Comparison of ENCODE assay signal across 8 cellular contexts in the genomic region with DNA sequence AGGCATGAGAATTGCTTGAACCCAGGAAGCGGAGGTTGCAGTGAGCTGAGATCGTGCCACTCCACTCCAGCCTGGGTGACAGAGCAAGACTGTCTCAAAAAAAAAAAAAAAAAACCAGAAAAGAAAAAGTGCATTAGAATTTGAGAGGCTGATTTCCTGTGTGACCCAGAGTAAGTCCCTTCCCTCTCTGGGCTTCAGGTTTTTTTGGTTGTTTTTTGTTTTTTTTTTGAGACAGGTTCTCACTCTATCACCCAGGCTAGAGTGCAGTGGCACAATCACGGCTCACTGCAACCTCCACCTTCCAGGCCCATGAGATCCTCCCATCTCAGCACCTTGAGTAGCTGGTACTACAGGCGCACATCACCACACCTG. TPM values are rescaled to one million over a fixed set of nuclear protein-coding genes. Genes with fewer than 3 reads are reported as not detected.
DNase-seq lines count a peak whose midpoint lies in the region; ATAC-seq, FAIRE-seq and TF ChIP-seq lines count a peak whose summit lies in the region.
"Not testable (repeated sequence)": the region's sequence is repeated elsewhere in the genome, so short reads cannot be mapped to it uniquely, and the experiment has no call there.

No MANE protein-coding gene starts in this region.

- WGBS in K562 (ENCODE audit: insufficient coverage, low coverage, missing lambda C conversion rate), result 88% methylated on average over 4 of the region's 4 CpGs
- WGBS in esophagus, 2 donors, result 92 to 93% methylated on average over 4 of the region's 4 CpGs

- H3K27ac ChIP-seq in HCT116 (ENCODE audit: low read depth, low read length) (peak overlapping the region; percentile 91), RWPE1 (peak overlapping the region; percentile 99), esophagus (ENCODE audit: low read depth in 2 of 2, low read length in 1 of 2) (peak overlapping the region; percentile 75 to 99), left ventricle myocardium inferior (replicated peaks) (peak overlapping the region; percentile 89), uterus (peak overlapping the region; percentile 81 to 98)
- not testable (repeated sequence) for H3K27ac ChIP-seq in K562 (ENCODE audit: extremely low read depth, low read depth, low read length)

- in situ Hi-C loops in K562 (cut with MboI), result not testable (repeated sequence)

- H3K9me1 ChIP-seq in K562 (ENCODE audit: control insufficient read depth, insufficient read depth, low read length), result not testable (repeated sequence)

- not testable (repeated sequence) for H3K9me3 ChIP-seq in HCT116 (ENCODE audit: control insufficient read depth in 1 of 2, insufficient read depth in 1 of 2, low read depth in 1 of 2, low read length in 2 of 2); K562 (replicated peaks; ENCODE audit: control insufficient read depth, insufficient read depth, low read depth, low read length); esophagus (ENCODE audit: control insufficient read depth in 2 of 2, insufficient read depth in 1 of 2, low read depth in 1 of 2, low read length in 1 of 2); left ventricle myocardium inferior (replicated peaks); skeletal muscle satellite cell (replicated peaks; ENCODE audit: low read length); uterus

- not testable (repeated sequence) for TF ChIP-seq POLR2A in HCT116 (IDR thresholded peaks at IDR 0.05; ENCODE audit: borderline replicate concordance, extremely low read depth, insufficient read depth, insufficient read length); K562 (conservative IDR thresholded peaks at IDR 0.05); uterus (IDR thresholded peaks at IDR 0.05)

- peaks cover 70 to 78% of the 10 kb centered on the region in 2 experiments for H3K4me1 ChIP-seq in HCT116 (ENCODE audit: control insufficient read depth in 1 of 2, insufficient read depth in 2 of 2, low read length in 2 of 2)
- peaks cover 49 to 64% of the 10 kb centered on the region in 2 experiments for H3K4me1 ChIP-seq in K562 (replicated peaks in 1 of 2; ENCODE audit: control insufficient read depth in 2 of 2, insufficient read depth in 2 of 2, low read length in 2 of 2)
- peaks cover 14 to 45% of the 10 kb centered on the region in 2 donors for H3K4me1 ChIP-seq in esophagus (ENCODE audit: control insufficient read depth in 2 of 2, insufficient read depth in 2 of 2, low read length in 1 of 2)
- H3K4me1 ChIP-seq in left ventricle myocardium inferior, result peaks cover 85% of the 10 kb centered on the region
- H3K4me1 ChIP-seq in skeletal muscle satellite cell (ENCODE audit: control insufficient read depth, insufficient read depth, low read length), result peaks cover 75% of the 10 kb centered on the region
- peaks cover 18 to 37% of the 10 kb centered on the region in 2 donors for H3K4me1 ChIP-seq in uterus

- not testable (repeated sequence) for ATAC-seq in HCT116, K562

- not testable (repeated sequence) for H3K36me3 ChIP-seq in HCT116 (ENCODE audit: control insufficient read depth in 1 of 2, insufficient read depth in 2 of 2, low read length in 2 of 2); uterus
- H3K36me3 ChIP-seq in K562 (ENCODE audit: control insufficient read depth, insufficient read depth, low read length), result peaks cover 51% of the 10 kb centered on the region; the same call in 2 of the 3 replicates
- peaks cover 4 to 12% of the 10 kb centered on the region in 2 donors for H3K36me3 ChIP-seq in esophagus (ENCODE audit: control insufficient read depth in 2 of 2, insufficient read depth in 2 of 2, low read length in 1 of 2)
- peaks cover 18% of the 10 kb centered on the region for H3K36me3 ChIP-seq in left ventricle myocardium inferior
- peaks cover 20% of the 10 kb centered on the region for H3K36me3 ChIP-seq in skeletal muscle satellite cell (ENCODE audit: insufficient read depth, low read length)

- not testable (repeated sequence) for H3K27me3 ChIP-seq in HCT116 (ENCODE audit: insufficient read depth, low read length); K562 (ENCODE audit: control insufficient read depth in 2 of 2, insufficient read depth in 2 of 2, low read length in 2 of 2); esophagus (ENCODE audit: control insufficient read depth in 1 of 2, insufficient read depth in 2 of 2, low read length in 2 of 2); left ventricle myocardium inferior (ENCODE audit: low read depth); skeletal muscle satellite cell (ENCODE audit: control insufficient read depth, insufficient read depth, low read length); uterus

- H3K9me2 ChIP-seq in HCT116 (ENCODE audit: insufficient read depth), result not testable (repeated sequence)

- intact Hi-C loops in HCT116 (cut with micrococcal nuclease); K562 (cut with micrococcal nuclease); left ventricle myocardium inferior (cut with micrococcal nuclease); uterus (cut with DNase I; ENCODE audit: low total_unique reads): not testable (repeated sequence)

- H3K4me2 ChIP-seq in HCT116 (ENCODE audit: low read length) (peak overlapping the region; percentile 80), skeletal muscle satellite cell (ENCODE audit: low read length) (peak overlapping the region; percentile 62)
- H3K4me2 ChIP-seq in K562 (ENCODE audit: insufficient read depth, low read length), result not testable (repeated sequence)

- not testable (repeated sequence) for TF ChIP-seq CTCF in HCT116 (IDR thresholded peaks at IDR 0.05 in 2 of 3, conservative IDR thresholded peaks at IDR 0.05 in 1 of 3; ENCODE audit: borderline replicate concordance in 1 of 3, insufficient read depth in 1 of 3, low read depth in 2 of 3, low read length in 2 of 3); RWPE1 (conservative IDR thresholded peaks at IDR 0.05; ENCODE audit: low read depth); K562 (IDR thresholded peaks at IDR 0.05 in 2 of 3, conservative IDR thresholded peaks at IDR 0.05 in 1 of 3; ENCODE audit: insufficient read depth in 2 of 3, low read depth in 1 of 3, low read length in 3 of 3); left ventricle myocardium inferior (IDR thresholded peaks at IDR 0.05; ENCODE audit: borderline replicate concordance); uterus (IDR thresholded peaks at IDR 0.05)

- not testable (repeated sequence) for H4K20me1 ChIP-seq in HCT116 (ENCODE audit: insufficient read depth); K562 (replicated peaks; ENCODE audit: control insufficient read depth, insufficient read depth, low read length)

- not testable (repeated sequence) for TF ChIP-seq EP300 in K562 (IDR thresholded peaks at IDR 0.05; ENCODE audit: low read length)

- not testable (repeated sequence) for TF ChIP-seq RAD21 in HCT116 (IDR thresholded peaks at IDR 0.05; ENCODE audit: low read depth); K562 (CRISPR knock-in tag; conservative IDR thresholded peaks at IDR 0.05 in 1 of 2, IDR thresholded peaks at IDR 0.05 in 1 of 2)

- RAD21 ChIA-PET in HCT116 (lab: Charles Lee; ENCODE audit: low non-redundant PET in 1 of 2, low total read pairs in 2 of 2, uncharacterized antibody in 2 of 2, unreplicated experiment in 2 of 2), result interaction anchor here in 1 of 2 experiments (1.1 kb wide), 1 partner anchor 19 kb away, joined by 3 read pairs; no protein-coding TSS in a partner anchor

- peaks cover 29% of the 10 kb centered on the region for H3K79me2 ChIP-seq in HCT116 (ENCODE audit: insufficient read depth, low read length)
- peaks cover 27% of the 10 kb centered on the region for H3K79me2 ChIP-seq in K562 (ENCODE audit: control insufficient read depth, insufficient read depth, low read length)

- not testable (repeated sequence) for DNase-seq in HCT116 (ENCODE audit: low read depth, low spot score); RWPE1 (ENCODE audit: low spot score); K562 (ENCODE audit: extremely low read depth in 1 of 4, low spot score in 3 of 4); left ventricle myocardium inferior; uterus
- DNase-seq in myocyte (ENCODE audit: low read depth), result peak; percentile 15

- not testable (repeated sequence) for H2AFZ ChIP-seq in HCT116 (ENCODE audit: low read depth, low read length, poor library complexity, severe bottlenecking); K562 (ENCODE audit: low read depth, low read length)

- H3K9ac ChIP-seq in HCT116 (ENCODE audit: low read length), result peak overlapping the region; percentile 70
- not testable (repeated sequence) for H3K9ac ChIP-seq in K562 (ENCODE audit: insufficient read depth in 1 of 2, low read depth in 2 of 2, low read length in 2 of 2)
- H3K9ac ChIP-seq in skeletal muscle satellite cell (ENCODE audit: low read depth, low read length), result peak overlapping the region; percentile 39

- CTCF ChIA-PET in HCT116 (lab: Charles Lee), result interaction anchor here (0.7 to 3.7 kb wide), 3 partner anchors 19 to 154 kb away, joined by 3 to 19 read pairs (median 3); no protein-coding TSS in a partner anchor
- CTCF ChIA-PET in RWPE1 (lab: Yijun Ruan, JAX); K562 (lab: Yijun Ruan, JAX; ENCODE audit: low intra/inter-chr PET ratio): not testable (repeated sequence)

- H3K4me3 ChIP-seq in HCT116 (replicated peaks in 1 of 2; ENCODE audit: low read depth in 1 of 2, low read length in 2 of 2) (peak overlapping the region in 1 of 2 experiments; percentile 2; a peak in 2 of 4 replicates), skeletal muscle satellite cell (ENCODE audit: low read length) (peak overlapping the region; percentile 37)
- H3K4me3 ChIP-seq in K562; esophagus (ENCODE audit: low read depth in 1 of 2, low read length in 2 of 2); left ventricle myocardium inferior; uterus: not testable (repeated sequence)

- not testable (repeated sequence) for BruUV-seq in HCT116 (replicated peaks; lab: Mats Ljungman, UMichigan); K562 (replicated peaks; lab: Mats Ljungman, UMichigan)

- FAIRE-seq in K562 (lab: Jason Lieb, UNC), result not testable (repeated sequence)

- POLR2A ChIA-PET in HCT116 (lab: Charles Lee) (interaction anchor here (0.6 to 1.0 kb wide), 2 partner anchors 19 to 24 kb away, joined by 3 read pairs; no protein-coding TSS in a partner anchor), K562 (lab: Yijun Ruan, JAX) (interaction anchor here (0.6 to 0.7 kb wide), 2 partner anchors 12 to 21 kb away, joined by 3 read pairs; no protein-coding TSS in a partner anchor)
- POLR2A ChIA-PET in RWPE1 (lab: Yijun Ruan, JAX; ENCODE audit: low non-redundant PET), result not testable (repeated sequence)

RNA-seq across cellular contexts. Expression of a gene that starts 48.3 kb away (rescaled TPM):
- total RNA-seq in HCT116 (2021; ENCODE audit: unreplicated experiment) (111 TPM), K562 (2014; rRNA removed) (21.3 and 29.6 TPM in 2 replicates), K562 (2014; rRNA removed; fragmentation: Illumina TruSeq; extraction: Trizol) (31.2 and 40.7 TPM in 2 replicates), K562 (2015; rRNA removed; fragmentation: Illumina TruSeq; extraction: Trizol) (26.1 and 29.2 TPM in 2 replicates), K562 (2021) (139 and 163 TPM in 2 replicates), left ventricle myocardium inferior (51.2 TPM), myocyte (17.3 and 18.2 TPM in 2 replicates), uterus (100 to 1,000 TPM in 1 of 4 donors, 10 to 100 TPM in 3; 27.2 to 178 (median 41.1) TPM)
- 78.7 and 84.7 TPM in 2 replicates for polyA plus RNA-seq in HCT116 (2012)
- 60.7 and 84.8 TPM in 2 replicates for total RNA-seq in K562 (2011; cell fraction: chromatin; rRNA removed; ENCODE audit: low replicate concordance)
- 47.0 and 48.4 TPM in 2 replicates for total RNA-seq in K562 (2011; cell fraction: nucleolus; rRNA removed)
- 68.6 and 84.8 TPM in 2 replicates for total RNA-seq in K562 (2011; cell fraction: nucleoplasm; rRNA removed)
- polyA plus RNA-seq in K562 (2011; rRNA removed) (41.5 and 104 TPM in 2 replicates), K562 (2014; fragmentation: Illumina TruSeq; extraction: Trizol) (109 and 115 TPM in 2 replicates), K562 (2014; fragmentation: Nextera tagmentation; extraction: Ambion mirVana) (1 to 10 TPM; 8.2 to 9.7 TPM), K562 (2014; rRNA removed) (51.3 and 56.8 TPM in 2 replicates), esophagus (10 to 100 TPM; 47.8 TPM)
- 45.0 and 57.5 TPM in 2 replicates for polyA plus RNA-seq in K562 (2011; cell fraction: cytosol; rRNA removed)
- polyA plus RNA-seq in K562 (2011; cell fraction: nucleus; rRNA removed), result 49.0 and 54.9 TPM in 2 replicates
- 84.9 and 101 TPM in 2 replicates for polyA plus RNA-seq in K562 (2012)
- polyA minus RNA-seq in K562 (2011; rRNA and poly(A)+ RNA removed), result 49.4 and 58.2 TPM in 2 replicates
- 68.3 and 88.6 TPM in 2 replicates for polyA minus RNA-seq in K562 (2011; cell fraction: cytosol; rRNA and poly(A)+ RNA removed)
- 15.8 and 27.9 TPM in 2 replicates for polyA minus RNA-seq in K562 (2011; cell fraction: nucleus; rRNA and poly(A)+ RNA removed)
- polyA plus RNA-seq in myocyte (2012), result 65.6 TPM
- total RNA-seq in skeletal muscle satellite cell (2012; rRNA removed), result 17.2 and 18.6 TPM in 2 replicates
